ENCODE assay signal across 8 cellular contexts in the genomic region with DNA sequence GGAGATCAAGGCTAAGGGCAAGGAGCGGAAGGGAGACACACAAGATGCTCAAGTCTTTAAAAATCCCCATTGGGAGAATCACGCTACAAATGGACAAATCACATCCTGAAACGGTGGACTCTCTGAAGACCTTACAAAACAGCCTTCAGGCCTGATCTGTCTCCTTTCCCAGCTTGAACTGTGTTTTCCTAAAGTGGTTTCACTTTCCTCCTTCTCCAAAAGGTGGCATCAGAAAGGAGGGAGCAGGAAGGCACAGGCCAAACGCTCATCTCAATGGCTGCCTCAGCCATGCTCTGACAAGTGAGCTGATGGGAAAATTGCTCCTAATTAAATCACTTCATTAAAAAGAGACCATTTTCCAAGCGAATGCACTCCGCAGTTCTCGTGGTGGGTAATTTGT. TPM values are rescaled to one million over a fixed set of nuclear protein-coding genes. Genes with fewer than 3 reads are reported as not detected.
DNase-seq lines count a peak whose midpoint lies in the region; ATAC-seq and TF ChIP-seq lines count a peak whose summit lies in the region.

No MANE protein-coding gene starts in this region.

- peak; percentile 78 for TF ChIP-seq CTCF in AG04449 (IDR thresholded peaks at IDR 0.05; ENCODE audit: insufficient read depth, low read length, missing control alignments)
- TF ChIP-seq CTCF in coronary artery (IDR thresholded peaks at IDR 0.05) = no peak

- POLR2A ChIA-PET in AG04449 (lab: Yijun Ruan, JAX) = no interaction called here

- H3K27ac ChIP-seq in iPS DF 6.9 (ENCODE audit: low read length) (no peak overlapping the region), coronary artery (no peak overlapping the region)

- no peak for TF ChIP-seq EP300 in Ishikawa (IDR thresholded peaks at IDR 0.05; ENCODE audit: borderline replicate concordance)

- WGBS in iPS DF 6.9 (ENCODE audit: insufficient coverage, insufficient read length) = no CpG with 5 or more reads among the region's 7 CpGs

- no peaks in the 10 kb centered on the region for H3K27me3 ChIP-seq in iPS DF 6.9 (ENCODE audit: control insufficient read depth, insufficient read depth, low read length)

- CTCF ChIA-PET in AG04449 (lab: Yijun Ruan, JAX) = interaction anchor here (1.0 to 3.9 kb wide), 20 partner anchors 8 to 118 kb away, joined by 3 to 52 read pairs (median 8); no protein-coding TSS in a partner anchor

- no peaks in the 10 kb centered on the region for H3K9me3 ChIP-seq in iPS DF 6.9 (ENCODE audit: control insufficient read depth, insufficient read depth, low read length)

- in situ Hi-C loops in SK-MEL-5 (cut with HindIII; ENCODE audit: low pct_unique_long_range_greater_than_20kb, low sequenced_read_pairs) = no loop called here

- TF ChIP-seq RAD21 in Ishikawa (IDR thresholded peaks at IDR 0.05; ENCODE audit: low read depth) = peak; percentile 29; the same call in 1 of the 2 replicates

- DNase-seq in AG04449 (ENCODE audit: low read depth, low spot score) (peak; percentile 36), SK-MEL-5 (ENCODE audit: low read depth, low spot score) (peak; percentile 81), iPS DF 6.9 (ENCODE audit: low read depth, low spot score) (peak; percentile 41), coronary artery (ENCODE audit: low spot score) (no peak), KG1 (lab: John Stamatoyannopoulos, UW) (no peak)
- no peak for DNase-seq in activated CD4-positive, alpha-beta T cell treated with anti-CD3 and anti-CD28 coated beads, Interleukin-2, amount 50 U/mL, for 48 hours

- H3K36me3 ChIP-seq in iPS DF 6.9 (ENCODE audit: control insufficient read depth, insufficient read depth, low read length) = no peaks in the 10 kb centered on the region

- ATAC-seq in HG03025 (IDR thresholded peaks at IDR 0.05; ENCODE audit: low FRiP score, unreplicated experiment) = no peak

- H3K4me1 ChIP-seq in iPS DF 6.9 (ENCODE audit: control insufficient read depth, insufficient read depth, low read length) = no peaks in the 10 kb centered on the region

- H3K4me3 ChIP-seq in AG04449 (ENCODE audit: low read depth, low read length) = peak overlapping the region; percentile 19; the same call in 1 of the 2 replicates
- H3K4me3 ChIP-seq in iPS DF 6.9 (ENCODE audit: low read length) = no peak overlapping the region
- H3K4me3 ChIP-seq in coronary artery = no peak overlapping the region

TF ChIP-seq in Ishikawa, 13 proteins besides CTCF, POLR2A, EP300 and RAD21:
- TF ChIP-seq EGR1 (IDR thresholded peaks at IDR 0.05) (no peak), YY1 (IDR thresholded peaks at IDR 0.05; ENCODE audit: low read depth) (no peak), CEBPB (IDR thresholded peaks at IDR 0.05) (no peak), ZBTB7A (IDR thresholded peaks at IDR 0.05; ENCODE audit: low read depth) (no peak), FOXM1 (IDR thresholded peaks at IDR 0.05; ENCODE audit: borderline replicate concordance, low read depth) (no peak), TCF12 (IDR thresholded peaks at IDR 0.05; ENCODE audit: low read depth) (no peak), CREB1 (IDR thresholded peaks at IDR 0.05; ENCODE audit: low read depth) (no peak), NFIC (IDR thresholded peaks at IDR 0.05) (no peak), TEAD4 (IDR thresholded peaks at IDR 0.05) (no peak), TAF1 (IDR thresholded peaks at IDR 0.05; ENCODE audit: low read depth) (no peak), MAX (IDR thresholded peaks at IDR 0.05) (no peak)
- TF ChIP-seq, protein P1, sequence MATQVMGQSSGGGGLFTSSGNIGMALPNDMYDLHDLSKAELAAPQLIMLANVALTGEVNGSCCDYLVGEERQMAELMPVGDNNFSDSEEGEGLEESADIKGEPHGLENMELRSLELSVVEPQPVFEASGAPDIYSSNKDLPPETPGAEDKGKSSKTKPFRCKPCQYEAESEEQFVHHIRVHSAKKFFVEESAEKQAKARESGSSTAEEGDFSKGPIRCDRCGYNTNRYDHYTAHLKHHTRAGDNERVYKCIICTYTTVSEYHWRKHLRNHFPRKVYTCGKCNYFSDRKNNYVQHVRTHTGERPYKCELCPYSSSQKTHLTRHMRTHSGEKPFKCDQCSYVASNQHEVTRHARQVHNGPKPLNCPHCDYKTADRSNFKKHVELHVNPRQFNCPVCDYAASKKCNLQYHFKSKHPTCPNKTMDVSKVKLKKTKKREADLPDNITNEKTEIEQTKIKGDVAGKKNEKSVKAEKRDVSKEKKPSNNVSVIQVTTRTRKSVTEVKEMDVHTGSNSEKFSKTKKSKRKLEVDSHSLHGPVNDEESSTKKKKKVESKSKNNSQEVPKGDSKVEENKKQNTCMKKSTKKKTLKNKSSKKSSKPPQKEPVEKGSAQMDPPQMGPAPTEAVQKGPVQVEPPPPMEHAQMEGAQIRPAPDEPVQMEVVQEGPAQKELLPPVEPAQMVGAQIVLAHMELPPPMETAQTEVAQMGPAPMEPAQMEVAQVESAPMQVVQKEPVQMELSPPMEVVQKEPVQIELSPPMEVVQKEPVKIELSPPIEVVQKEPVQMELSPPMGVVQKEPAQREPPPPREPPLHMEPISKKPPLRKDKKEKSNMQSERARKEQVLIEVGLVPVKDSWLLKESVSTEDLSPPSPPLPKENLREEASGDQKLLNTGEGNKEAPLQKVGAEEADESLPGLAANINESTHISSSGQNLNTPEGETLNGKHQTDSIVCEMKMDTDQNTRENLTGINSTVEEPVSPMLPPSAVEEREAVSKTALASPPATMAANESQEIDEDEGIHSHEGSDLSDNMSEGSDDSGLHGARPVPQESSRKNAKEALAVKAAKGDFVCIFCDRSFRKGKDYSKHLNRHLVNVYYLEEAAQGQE (IDR thresholded peaks at IDR 0.05; ENCODE audit: low read depth) = no peak
- TF ChIP-seq, protein P2, sequence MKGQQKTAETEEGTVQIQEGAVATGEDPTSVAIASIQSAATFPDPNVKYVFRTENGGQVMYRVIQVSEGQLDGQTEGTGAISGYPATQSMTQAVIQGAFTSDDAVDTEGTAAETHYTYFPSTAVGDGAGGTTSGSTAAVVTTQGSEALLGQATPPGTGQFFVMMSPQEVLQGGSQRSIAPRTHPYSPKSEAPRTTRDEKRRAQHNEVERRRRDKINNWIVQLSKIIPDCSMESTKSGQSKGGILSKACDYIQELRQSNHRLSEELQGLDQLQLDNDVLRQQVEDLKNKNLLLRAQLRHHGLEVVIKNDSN (IDR thresholded peaks at IDR 0.05) = no peak
TF ChIP-seq in Ishikawa: peak in this region for 0.

RNA-seq across cellular contexts. Expression of gene UTP25, which starts 47.7 kb away (rescaled TPM):
- 17.0 and 18.0 TPM in 2 replicates for total RNA-seq in SK-MEL-5 (2014; rRNA removed; shearing (Covaris generic))
- 7.9 and 9.9 TPM in 2 replicates for polyA plus RNA-seq in SK-MEL-5 (2015; cell fraction: cytosol; rRNA removed)
- 18.1 and 18.2 TPM in 2 replicates for polyA plus RNA-seq in SK-MEL-5 (2015; cell fraction: nucleus; rRNA removed)

Comparison
In these comparisons a context has a peak if more than half of its experiments do, and no peak if none do; other contexts are left out.
1. DNase-seq: peak in AG04449 (single experiment), SK-MEL-5 (single experiment) and iPS DF 6.9 (single experiment); none in coronary artery (single experiment), activated CD4-positive, alpha-beta T cell treated with anti-CD3 and anti-CD28 coated beads, Interleukin-2, amount 50 U/mL, for 48 hours (0 of 2) and KG1 (single experiment).